In genomic region chr5:39526914-39527477, GRCh38 we compare ENCODE assay signal across 11 cellular contexts.
DNase-seq lines count a peak whose midpoint lies in the region; ATAC-seq, FAIRE-seq and TF ChIP-seq lines count a peak whose summit lies in the region.
"Had no signal": no experiment of that assay in that cellular context is flagged by ENCODE, and none has a peak within 500 bp of the region (broad histone marks: within the 10 kb centered on the region; RNA-seq: fewer than 3 reads in every experiment).

No MANE protein-coding gene starts in this region.

- H3K27ac ChIP-seq in endothelial cell of umbilical vein (ENCODE audit: insufficient read depth, low read depth, low read length) (peak overlapping the region; percentile 99), mesenchymal stem cell (ENCODE audit: low read length, poor library complexity, severe bottlenecking) (peak overlapping the region; percentile 17), PC-9 (no peak overlapping the region)

- H2BK12ac ChIP-seq in mesenchymal stem cell (ENCODE audit: low read length in 2 of 2): peak overlapping the region; percentile 4 to 55

- peak overlapping the region; percentile 10 for H4K91ac ChIP-seq in mesenchymal stem cell (ENCODE audit: low read length)

- H3K4me3 ChIP-seq in endothelial cell of umbilical vein (replicated peaks in 1 of 3; ENCODE audit: insufficient read depth in 1 of 3, low read depth in 1 of 3, low read length in 3 of 3): no peak overlapping the region
- no peak overlapping the region for H3K4me3 ChIP-seq in mesenchymal stem cell (ENCODE audit: insufficient read depth in 1 of 2, low read depth in 1 of 2, low read length in 2 of 2)
- no peak overlapping the region for H3K4me3 ChIP-seq in PC-9

- H3K4me1 ChIP-seq in endothelial cell of umbilical vein (ENCODE audit: control insufficient read depth, extremely low read depth, insufficient read depth, low read length): peaks cover 37% of the 10 kb centered on the region
- peaks cover 2% of the 10 kb centered on the region for H3K4me1 ChIP-seq in mesenchymal stem cell (ENCODE audit: control insufficient read depth, insufficient read depth, low read depth, low read length)
- H3K4me1 ChIP-seq in PC-9 (replicated peaks; ENCODE audit: insufficient read depth): no peaks in the 10 kb centered on the region

- DNase-seq in A172 (ENCODE audit: low spot score): peak; percentile 48
- DNase-seq in Kasumi-1 (lab: John Stamatoyannopoulos, UW): peak; percentile 79 to 88
- DNase-seq in endothelial cell of umbilical vein (ENCODE audit: low read depth, low spot score): peak; percentile 98
- peak; percentile 78 for DNase-seq in mesenchymal stem cell
- DNase-seq in PC-9: no peak
- DNase-seq in DMS79 (lab: John Stamatoyannopoulos, UW): no peak
- DNase-seq in activated gamma-delta T cell treated with Interleukin-2 at 50 U/mL for 16 hours: no peak
- DNase-seq: activated CD4-positive, alpha-beta T cell treated with anti-CD3 and anti-CD28 coated beads, Interleukin-2, amount 10 ng/mL, durations not matched to agents 24 days and 14 days; NK-92 treated with Interleukin-12 subunit alpha and Interleukin-12 subunit beta, amount 100 ng/mL, for 24 hours had no signal

- no peak overlapping the region for H3K23ac ChIP-seq in mesenchymal stem cell (ENCODE audit: low read length in 2 of 2)

- peak overlapping the region; percentile 42 for H4K8ac ChIP-seq in mesenchymal stem cell (ENCODE audit: low read length)

- no peaks in the 10 kb centered on the region for H3F3A ChIP-seq in PC-9 (ENCODE audit: insufficient read depth, low read depth)

- H2AFZ ChIP-seq in endothelial cell of umbilical vein (ENCODE audit: low read depth, low read length) (peak overlapping the region; percentile 28), mesenchymal stem cell (ENCODE audit: low read depth, low read length) (no peak overlapping the region), PC-9 (no peak overlapping the region; the same call in 1 of the 2 replicates)

- 20% methylated on average over 4 of the region's 7 CpGs for WGBS in mesenchymal stem cell

- H3K36me3 ChIP-seq in endothelial cell of umbilical vein (ENCODE audit: control insufficient read depth in 2 of 2, extremely low read depth in 1 of 2, insufficient read depth in 2 of 2, low read length in 2 of 2): no peaks in the 10 kb centered on the region
- no peaks in the 10 kb centered on the region for H3K36me3 ChIP-seq in mesenchymal stem cell (ENCODE audit: control insufficient read depth in 1 of 2, insufficient read depth in 2 of 2, low read depth in 1 of 2, low read length in 2 of 2)
- no peaks in the 10 kb centered on the region for H3K36me3 ChIP-seq in PC-9 (ENCODE audit: low read depth)

- H4K20me1 ChIP-seq in endothelial cell of umbilical vein (replicated peaks; ENCODE audit: control insufficient read depth, extremely low read depth, insufficient read depth, low read length) (no peaks in the 10 kb centered on the region), PC-9 (ENCODE audit: insufficient read depth) (no peaks in the 10 kb centered on the region)

- H3K9me1 ChIP-seq in endothelial cell of umbilical vein (replicated peaks; ENCODE audit: control insufficient read depth, extremely low read depth, insufficient read depth, low read length): no peaks in the 10 kb centered on the region

- peak; percentile 95 for FAIRE-seq in endothelial cell of umbilical vein (lab: Jason Lieb, UNC)
- FAIRE-seq: GM12892 had no signal

- BruUV-seq in endothelial cell of umbilical vein (replicated peaks; lab: Mats Ljungman, UMichigan): no TSS peak
- no TSS peak for BruUV-seq in PC-9 (replicated peaks; lab: Mats Ljungman, UMichigan)

- no peak overlapping the region for H3K14ac ChIP-seq in mesenchymal stem cell (ENCODE audit: low read length in 2 of 2)

- H3K27me3 ChIP-seq in endothelial cell of umbilical vein (ENCODE audit: control insufficient read depth in 2 of 2, insufficient read depth in 2 of 2, low read length in 2 of 2) (no peaks in the 10 kb centered on the region), mesenchymal stem cell (ENCODE audit: control insufficient read depth in 1 of 2, insufficient read depth in 1 of 2, low read length in 2 of 2) (no peaks in the 10 kb centered on the region), PC-9 (ENCODE audit: insufficient read depth, low read depth) (no peaks in the 10 kb centered on the region)

- H2AK5ac ChIP-seq in mesenchymal stem cell (ENCODE audit: low read length, severe bottlenecking): no peak overlapping the region

- H2BK120ac ChIP-seq in mesenchymal stem cell (ENCODE audit: low read depth, low read length): peak overlapping the region; percentile 82

- H3K79me2 ChIP-seq in endothelial cell of umbilical vein (ENCODE audit: control insufficient read depth, insufficient read depth, low read length): no peaks in the 10 kb centered on the region
- H3K79me2 ChIP-seq in PC-9 (ENCODE audit: low read depth): no peaks in the 10 kb centered on the region

- POLR2A ChIA-PET in endothelial cell of umbilical vein (lab: Charles Lee) (interaction anchor here (0.6 to 3.3 kb wide), 5 partner anchors 16 to 111 kb away, joined by 3 to 34 read pairs (median 5); partner anchors contain the start of gene DAB2), PC-9 (lab: Charles Lee; ENCODE audit: unreplicated experiment) (no interaction called here)

- no peaks in the 10 kb centered on the region for H3K79me1 ChIP-seq in mesenchymal stem cell (replicated peaks; ENCODE audit: low read length, poor library complexity, severe bottlenecking)

- H3K9me3 ChIP-seq in endothelial cell of umbilical vein (replicated peaks; ENCODE audit: control insufficient read depth, insufficient read depth, low read length): no peaks in the 10 kb centered on the region
- no peaks in the 10 kb centered on the region for H3K9me3 ChIP-seq in mesenchymal stem cell (ENCODE audit: control insufficient read depth, low read length)
- H3K9me3 ChIP-seq in PC-9 (ENCODE audit: insufficient read depth, low read depth): no peaks in the 10 kb centered on the region

- peak overlapping the region in 1 of 2 experiments; percentile 75 for H3K4ac ChIP-seq in mesenchymal stem cell (ENCODE audit: low read depth in 1 of 2, low read length in 2 of 2)

- TF ChIP-seq POLR2A in endothelial cell of umbilical vein (IDR thresholded peaks at IDR 0.05; ENCODE audit: low read depth, low read length): peak; percentile 15

- dilution Hi-C loops in endothelial cell of umbilical vein (cut with MboI; ENCODE audit: extremely low pct_ligation_motif_present, low sequenced_read_pairs): loop anchor here (25.0 kb wide), 1 partner anchor 115 kb away; the partner anchor contains the start of gene DAB2

- H2BK5ac ChIP-seq in mesenchymal stem cell (ENCODE audit: low read depth, low read length, poor library complexity, severe bottlenecking): no peak overlapping the region

- no peak for ATAC-seq in HG03439 (IDR thresholded peaks at IDR 0.05; ENCODE audit: unreplicated experiment)

- peak overlapping the region; percentile 16 to 78 for H3K18ac ChIP-seq in mesenchymal stem cell (ENCODE audit: low read depth in 1 of 2, low read length in 2 of 2)

- H2BK15ac ChIP-seq in mesenchymal stem cell (ENCODE audit: low read depth, poor library complexity, severe bottlenecking): no peak overlapping the region

- CTCF ChIA-PET in endothelial cell of umbilical vein (lab: Charles Lee) (interaction anchor here (1.1 to 4.6 kb wide), 8 partner anchors 7 to 151 kb away, joined by 3 to 50 read pairs (median 8); partner anchors contain the start of gene DAB2), PC-9 (lab: Charles Lee) (no interaction called here)

- TF ChIP-seq CTCF in endothelial cell of umbilical vein (IDR thresholded peaks at IDR 0.05; ENCODE audit: extremely low read depth in 1 of 2, insufficient read depth in 1 of 2, low read depth in 1 of 2, low read length in 2 of 2) (no peak), PC-9 (conservative IDR thresholded peaks at IDR 0.05) (no peak)

- H3K4me2 ChIP-seq in endothelial cell of umbilical vein (ENCODE audit: insufficient read depth, low read length) (peak overlapping the region; percentile 81), mesenchymal stem cell (ENCODE audit: low read length, poor library complexity, severe bottlenecking) (no peak overlapping the region), PC-9 (no peak overlapping the region)

- H3K9me2 ChIP-seq in PC-9 (ENCODE audit: insufficient read depth): no peaks in the 10 kb centered on the region

- intact Hi-C loops in endothelial cell of umbilical vein (cut with micrococcal nuclease): loop anchor here (1.0 to 2.0 kb wide), 5 partner anchors 16 to 167 kb away; no protein-coding TSS in a partner anchor
- intact Hi-C loops in PC-9 (cut with micrococcal nuclease; ENCODE audit: unreplicated experiment): no loop called here

- H3K9ac ChIP-seq in endothelial cell of umbilical vein (replicated peaks; ENCODE audit: extremely low read depth, insufficient read depth, low read length) (peak overlapping the region; percentile 96), mesenchymal stem cell (ENCODE audit: low read length) (no peak overlapping the region)

TF ChIP-seq in endothelial cell of umbilical vein, 7 proteins besides CTCF, POLR2A, EP300 and RAD21:
- TF ChIP-seq GATA2 (IDR thresholded peaks at IDR 0.05; ENCODE audit: insufficient read depth, insufficient read length, low read depth, low read length) (peak; percentile 54), EZH2 (IDR thresholded peaks at IDR 0.05; ENCODE audit: borderline replicate concordance, low read depth, low read length, severe bottlenecking) (no peak), MAX (IDR thresholded peaks at IDR 0.05; ENCODE audit: insufficient read depth, insufficient read length) (no peak), MYC (IDR thresholded peaks at IDR 0.05; ENCODE audit: low read depth, low read length) (no peak), JUN (IDR thresholded peaks at IDR 0.05; ENCODE audit: borderline replicate concordance, insufficient read depth, insufficient read length, low read depth) (peak; percentile 50), FOS (IDR thresholded peaks at IDR 0.05; ENCODE audit: borderline replicate concordance, insufficient read depth, low read length) (peak; percentile 76), POLR2AphosphoS5 (IDR thresholded peaks at IDR 0.05; ENCODE audit: insufficient read depth, low read depth, low read length) (peak; percentile 76)
TF ChIP-seq in endothelial cell of umbilical vein: peak in this region for 4.

Comparison
In these comparisons a context has a peak if more than half of its experiments do, and no peak if none do; other contexts are left out.
1. DNase-seq: peak in A172 (single experiment), Kasumi-1 (2 of 2), endothelial cell of umbilical vein (single experiment) and mesenchymal stem cell (single experiment); none in PC-9 (0 of 2), DMS79 (single experiment) and activated gamma-delta T cell treated with Interleukin-2 at 50 U/mL for 16 hours (single experiment).